Comparison of ENCODE assay signal across 23 cellular contexts in the genomic region with DNA sequence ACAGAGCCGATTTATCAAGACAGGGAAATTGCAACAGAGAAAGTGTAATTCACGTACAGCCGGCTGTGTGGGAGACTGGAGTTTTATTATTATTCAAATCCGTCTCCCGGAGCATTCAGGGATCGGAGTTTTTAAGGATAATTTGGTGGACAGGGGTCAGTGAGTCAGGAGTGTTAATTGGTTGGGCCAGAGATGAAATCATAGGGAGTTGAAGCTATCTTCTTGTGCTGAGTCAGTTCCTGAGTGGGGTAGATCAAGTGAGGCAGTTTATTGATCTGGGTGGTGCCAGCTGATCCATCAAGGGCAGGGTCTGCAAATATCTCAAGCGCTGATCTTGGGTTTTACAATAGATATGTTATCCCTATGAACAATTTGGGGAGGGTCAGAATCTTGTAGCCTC. TPM values are rescaled to one million over a fixed set of nuclear protein-coding genes. Genes with fewer than 3 reads are reported as not detected.
DNase-seq lines count a peak whose midpoint lies in the region; ATAC-seq, FAIRE-seq and TF ChIP-seq lines count a peak whose summit lies in the region.
"Had no signal": no experiment of that assay in that cellular context is flagged by ENCODE, and none has a peak within 500 bp of the region (broad histone marks: within the 10 kb centered on the region; RNA-seq: fewer than 3 reads in every experiment).

No MANE protein-coding gene starts in this region.

- ATAC-seq in HepG2, result no peak
- no peak for ATAC-seq in right lobe of liver
- no peak for ATAC-seq in K562
- ATAC-seq in GM19395 (IDR thresholded peaks at IDR 0.05; ENCODE audit: unreplicated experiment), result no peak
- ATAC-seq: CD8-positive, alpha-beta T cell; Right ventricle myocardium inferior had no signal

- TF ChIP-seq EP300 in HepG2 (IDR thresholded peaks at IDR 0.05; ENCODE audit: low read depth in 2 of 2, low read length in 2 of 2) (0 out of 4 replicates have a peak, but pooled peaks of 1 of the 2 experiments have one; percentile 5), HepG2 (CRISPR knock-in tag; IDR thresholded peaks at IDR 0.05; ENCODE audit: borderline replicate concordance) (no peak), K562 (IDR thresholded peaks at IDR 0.05; ENCODE audit: low read length) (no peak)

- no peak for TF ChIP-seq CTCF in HepG2 (CRISPR knock-in tag; IDR thresholded peaks at IDR 0.05)
- TF ChIP-seq CTCF in right lobe of liver (IDR thresholded peaks at IDR 0.05), result no peak
- no peak for TF ChIP-seq CTCF in K562 (IDR thresholded peaks at IDR 0.05 in 2 of 3, conservative IDR thresholded peaks at IDR 0.05 in 1 of 3; ENCODE audit: insufficient read depth in 2 of 3, low read depth in 1 of 3, low read length in 3 of 3)
- no peak for TF ChIP-seq CTCF in hepatocyte (IDR thresholded peaks at IDR 0.05; ENCODE audit: poor library complexity)

- H3K9ac ChIP-seq in HepG2 (ENCODE audit: insufficient read depth, low read depth, low read length) (no peak overlapping the region), K562 (ENCODE audit: insufficient read depth in 1 of 2, low read depth in 2 of 2, low read length in 2 of 2) (no peak overlapping the region)

- no peak overlapping the region for H2AFZ ChIP-seq in HepG2 (ENCODE audit: low read length)
- H2AFZ ChIP-seq in K562 (ENCODE audit: low read depth, low read length), result no peak overlapping the region
- H2AFZ ChIP-seq in hepatocyte, result no peak overlapping the region

- H4K20me1 ChIP-seq in HepG2 (ENCODE audit: insufficient read depth, low read length) (no peaks in the 10 kb centered on the region), K562 (replicated peaks; ENCODE audit: control insufficient read depth, insufficient read depth, low read length) (no peaks in the 10 kb centered on the region), hepatocyte (ENCODE audit: insufficient read depth, poor library complexity, severe bottlenecking) (no peaks in the 10 kb centered on the region)

- H3K9me2 ChIP-seq in hepatocyte (replicated peaks; ENCODE audit: insufficient read depth), result no peaks in the 10 kb centered on the region

- H3K9me1 ChIP-seq in K562 (ENCODE audit: control insufficient read depth, insufficient read depth, low read length), result no peaks in the 10 kb centered on the region

- TF ChIP-seq POLR2A in HepG2 (IDR thresholded peaks at IDR 0.05; ENCODE audit: insufficient read depth in 1 of 2, low read depth in 2 of 2, low read length in 2 of 2), result no peak
- no peak for TF ChIP-seq POLR2A in right lobe of liver (IDR thresholded peaks at IDR 0.05)
- no peak for TF ChIP-seq POLR2A in K562 (conservative IDR thresholded peaks at IDR 0.05)

- DNase-seq in HepG2 (ENCODE audit: low spot score) (no peak), right lobe of liver (no peak), K562 (ENCODE audit: extremely low read depth in 1 of 4, low spot score in 3 of 4) (no peak), kidney tubule cell (ENCODE audit: low spot score) (peak; percentile 38), NCI-H82 treated with DMSO at 0.1 percent for 48 hours (lab: John Stamatoyannopoulos, UW; ENCODE audit: unreplicated experiment) (no peak), hepatocyte (ENCODE audit: low spot score) (no peak)
- DNase-seq: 8988T; AML-193; C1 segment of cervical spinal cord; CD8-positive, alpha-beta T cell; DND-41; HFFc6; Kasumi-1; MG63; NCI-H1417; NCI-H1694 treated with DMSO at 0.1 percent for 48 hours; NCI-H2081 treated with DMSO at 0.1 percent for 48 hours; NCI-H2171 treated with DMSO at 0.1 percent for 48 hours; NCI-H526 had no signal

- no peaks in the 10 kb centered on the region for H3K27me3 ChIP-seq in HepG2 (ENCODE audit: control insufficient read depth in 1 of 2, insufficient read depth in 2 of 2, low read length in 2 of 2)
- no peaks in the 10 kb centered on the region for H3K27me3 ChIP-seq in right lobe of liver
- H3K27me3 ChIP-seq in K562 (ENCODE audit: control insufficient read depth in 2 of 2, insufficient read depth in 2 of 2, low read length in 2 of 2), result peaks cover 0 to 2% of the 10 kb centered on the region in 2 experiments; a peak in 1 of 5 replicates
- no peaks in the 10 kb centered on the region for H3K27me3 ChIP-seq in hepatocyte
- H3K27me3 ChIP-seq: MG63 had no signal

- H3K36me3 ChIP-seq in HepG2 (replicated peaks in 1 of 2; ENCODE audit: control insufficient read depth in 1 of 2, insufficient read depth in 2 of 2, low read length in 2 of 2) (no peaks in the 10 kb centered on the region), right lobe of liver (no peaks in the 10 kb centered on the region), K562 (ENCODE audit: control insufficient read depth, insufficient read depth, low read length) (no peaks in the 10 kb centered on the region), hepatocyte (replicated peaks; ENCODE audit: insufficient read depth, low read depth) (no peaks in the 10 kb centered on the region)
- H3K36me3 ChIP-seq: MG63 had no signal

- POLR2A ChIA-PET in HepG2 (lab: Yijun Ruan, JAX), result no interaction called here
- POLR2A ChIA-PET in K562 (lab: Yijun Ruan, JAX), result interaction anchor here (0.6 to 1.1 kb wide), 4 partner anchors 8 to 315 kb away, joined by 3 to 5 read pairs (median 3); no protein-coding TSS in a partner anchor

- H3K4me2 ChIP-seq in HepG2 (ENCODE audit: low read depth, low read length), result no peak overlapping the region
- H3K4me2 ChIP-seq in K562 (ENCODE audit: insufficient read depth, low read length), result no peak overlapping the region
- H3K4me2 ChIP-seq in hepatocyte, result no peak overlapping the region

- H3K9me3 ChIP-seq in HepG2 (ENCODE audit: low read length) (no peaks in the 10 kb centered on the region), right lobe of liver (no peaks in the 10 kb centered on the region), K562 (replicated peaks; ENCODE audit: control insufficient read depth, insufficient read depth, low read depth, low read length) (no peaks in the 10 kb centered on the region), hepatocyte (ENCODE audit: low read depth) (no peaks in the 10 kb centered on the region)
- H3K9me3 ChIP-seq: MG63 had no signal

- FAIRE-seq in HepG2 (lab: Jason Lieb, UNC) (no peak), K562 (lab: Jason Lieb, UNC) (no peak)
- FAIRE-seq: GM12891, H54 had no signal

- TF ChIP-seq RAD21 in HepG2 (CRISPR knock-in tag; IDR thresholded peaks at IDR 0.05) (no peak), K562 (CRISPR knock-in tag; conservative IDR thresholded peaks at IDR 0.05 in 1 of 2, IDR thresholded peaks at IDR 0.05 in 1 of 2) (no peak)

- H3K4me1 ChIP-seq in HepG2 (ENCODE audit: insufficient read depth, low read length) (peaks cover 96% of the 10 kb centered on the region), right lobe of liver (peaks cover 0 to 78% (median 19%) of the 10 kb centered on the region in 4 donors), K562 (replicated peaks in 1 of 2; ENCODE audit: control insufficient read depth in 2 of 2, insufficient read depth in 2 of 2, low read length in 2 of 2) (no peaks in the 10 kb centered on the region), hepatocyte (ENCODE audit: insufficient read depth) (peaks cover 5% of the 10 kb centered on the region)

- no peak overlapping the region for H3K27ac ChIP-seq in HepG2 (ENCODE audit: extremely low read length, insufficient read depth, low read length)
- no peak overlapping the region for H3K27ac ChIP-seq in right lobe of liver
- no peak overlapping the region for H3K27ac ChIP-seq in K562 (ENCODE audit: extremely low read depth, low read depth, low read length)
- no peak overlapping the region for H3K27ac ChIP-seq in hepatocyte

- 98% methylated on average over 7 of the region's 7 CpGs for WGBS in HepG2 (ENCODE audit: low lambda C conversion rate)
- 85% methylated on average over 6 of the region's 7 CpGs for WGBS in right lobe of liver (ENCODE audit: insufficient coverage, low coverage, low lambda C conversion rate, missing lambda C conversion rate)
- 24% methylated on average over 7 of the region's 7 CpGs for WGBS in K562 (ENCODE audit: insufficient coverage, low coverage, missing lambda C conversion rate)
- WGBS in hepatocyte (ENCODE audit: low lambda C conversion rate, missing lambda C conversion rate), result 74% methylated on average over 7 of the region's 7 CpGs

- no TSS peak for BruUV-seq in HepG2 (replicated peaks; lab: Mats Ljungman, UMichigan)
- no TSS peak for BruUV-seq in K562 (replicated peaks; lab: Mats Ljungman, UMichigan)

- intact Hi-C loops in HepG2 (cut with micrococcal nuclease; ENCODE audit: unreplicated experiment), result no loop called here
- intact Hi-C loops in right lobe of liver (cut with DNase I), result loop anchor here in 1 of 2 donors (10.0 kb wide), 1 partner anchor 310 kb away; no protein-coding TSS in a partner anchor
- intact Hi-C loops in K562 (cut with micrococcal nuclease), result no loop called here

- H3K4me3 ChIP-seq in HepG2 (replicated peaks in 1 of 3; ENCODE audit: insufficient read depth in 1 of 3, low read depth in 2 of 3, low read length in 3 of 3) (no peak overlapping the region), right lobe of liver (no peak overlapping the region), K562 (no peak overlapping the region), hepatocyte (no peak overlapping the region)
- H3K4me3 ChIP-seq: MG63 had no signal

- H3K79me2 ChIP-seq in HepG2 (ENCODE audit: insufficient read depth, low read length) (no peaks in the 10 kb centered on the region), K562 (ENCODE audit: control insufficient read depth, insufficient read depth, low read length) (no peaks in the 10 kb centered on the region), hepatocyte (no peaks in the 10 kb centered on the region)

- CTCF ChIA-PET in HepG2 (lab: Yijun Ruan, JAX; ENCODE audit: low intra/inter-chr PET ratio, low total read pairs) (no interaction called here), K562 (lab: Yijun Ruan, JAX; ENCODE audit: low intra/inter-chr PET ratio) (no interaction called here)

- in situ Hi-C loops in HepG2 (cut with HindIII; ENCODE audit: extremely low pct_ligation_motif_present, low pct_unique_long_range_greater_than_20kb), result no loop called here
- in situ Hi-C loops in K562 (cut with MboI), result no loop called here

RNA-seq across cellular contexts. Expression of a gene that starts 41.4 kb away (rescaled TPM):
- 0.22 and 0.28 TPM in 2 replicates for total RNA-seq in HepG2 (2016; rRNA removed; fragmentation: Illumina TruSeq; extraction: Trizol)
- 0.18 TPM in 1 of 2 replicates, not detected in the other for total RNA-seq in HepG2 (2016; cell fraction: cytosol; rRNA removed; fragmentation: Illumina TruSeq; extraction: Trizol; ENCODE audit: low read depth)
- total RNA-seq in HepG2 (2016; cell fraction: insoluble cytoplasmic fraction; rRNA removed; fragmentation: Illumina TruSeq; extraction: Trizol), result 0.07 and 0.30 TPM in 2 replicates
- total RNA-seq in HepG2 (2016; cell fraction: membrane; rRNA removed; fragmentation: Illumina TruSeq; extraction: Trizol), result 0.24 and 0.25 TPM in 2 replicates
- total RNA-seq in HepG2 (2016; cell fraction: nucleus; rRNA removed; fragmentation: Illumina TruSeq; extraction: Trizol), result 0.40 TPM in 1 of 2 replicates, not detected in the other
- polyA plus RNA-seq in HepG2 (2011; rRNA removed), result 0.30 and 0.50 TPM in 2 replicates
- 0.20 and 0.33 TPM in 2 replicates for polyA plus RNA-seq in HepG2 (2011; cell fraction: cytosol; rRNA removed)
- polyA plus RNA-seq in HepG2 (2011; cell fraction: nucleus; rRNA removed), result 0.11 and 0.16 TPM in 2 replicates
- 0.16 and 0.24 TPM in 2 replicates for polyA plus RNA-seq in HepG2 (2012)
- polyA plus RNA-seq in HepG2 (2016; cell fraction: cytosol; fragmentation: Illumina TruSeq; extraction: Trizol; ENCODE audit: low read depth), result 0.19 and 0.25 TPM in 2 replicates
- 0.12 and 0.22 TPM in 2 replicates for polyA plus RNA-seq in HepG2 (2016; cell fraction: insoluble cytoplasmic fraction; fragmentation: Illumina TruSeq; extraction: Trizol; ENCODE audit: low read depth)
- 0.35 and 0.46 TPM in 2 replicates for polyA plus RNA-seq in HepG2 (2016; cell fraction: membrane; fragmentation: Illumina TruSeq; extraction: Trizol; ENCODE audit: low read depth)
- 0.25 and 0.76 TPM in 2 replicates for polyA plus RNA-seq in HepG2 (2016; cell fraction: nucleus; fragmentation: Illumina TruSeq; extraction: Trizol; ENCODE audit: insufficient read depth, low read depth)
- polyA minus RNA-seq in HepG2 (2011; rRNA and poly(A)+ RNA removed; ENCODE audit: low replicate concordance), result 0.21 and 0.32 TPM in 2 replicates
- polyA minus RNA-seq in HepG2 (2011; cell fraction: cytosol; rRNA and poly(A)+ RNA removed), result 0.35 TPM in 1 of 2 replicates, not detected in the other
- polyA minus RNA-seq in HepG2 (2011; cell fraction: nucleus; rRNA and poly(A)+ RNA removed), result 0.25 and 0.52 TPM in 2 replicates
- total RNA-seq in right lobe of liver, result 1 to 10 TPM in 1 of 6 experiments, under 1 TPM in 5; 0.40 to 1.2 (median 0.87) TPM
- 2.2 and 2.9 TPM in 2 replicates for total RNA-seq in K562 (2011; cell fraction: chromatin; rRNA removed; ENCODE audit: low replicate concordance)
- 1.2 and 1.7 TPM in 2 replicates for total RNA-seq in K562 (2011; cell fraction: nucleolus; rRNA removed)
- 2.8 and 3.7 TPM in 2 replicates for total RNA-seq in K562 (2011; cell fraction: nucleoplasm; rRNA removed)
- 1.0 and 1.1 TPM in 2 replicates for total RNA-seq in K562 (2014; rRNA removed)
- 1.2 TPM in 2 replicates for total RNA-seq in K562 (2014; rRNA removed; fragmentation: Illumina TruSeq; extraction: Trizol)
- total RNA-seq in K562 (2015; rRNA removed; fragmentation: Illumina TruSeq; extraction: Trizol), result 0.87 and 0.91 TPM in 2 replicates
- total RNA-seq in K562 (2021), result 0.58 and 1.2 TPM in 2 replicates
- polyA plus RNA-seq in K562 (2011; rRNA removed), result 1.6 and 2.2 TPM in 2 replicates
- polyA plus RNA-seq in K562 (2011; cell fraction: cytosol; rRNA removed), result 0.94 and 1.4 TPM in 2 replicates
- polyA plus RNA-seq in K562 (2011; cell fraction: nucleus; rRNA removed), result 1.2 and 1.3 TPM in 2 replicates
- polyA plus RNA-seq in K562 (2012), result 0.62 and 0.89 TPM in 2 replicates
- polyA plus RNA-seq in K562 (2014; fragmentation: Illumina TruSeq; extraction: Trizol), result 0.93 and 1.2 TPM in 2 replicates
- polyA plus RNA-seq in K562 (2014; fragmentation: Nextera tagmentation; extraction: Ambion mirVana), result 1 to 10 TPM in 1 of 2 experiments, under 1 TPM in 1; 0.74 to 1.6 TPM
- 1.1 and 1.3 TPM in 2 replicates for polyA plus RNA-seq in K562 (2014; rRNA removed)
- polyA minus RNA-seq in K562 (2011; rRNA and poly(A)+ RNA removed), result 0.78 and 1.1 TPM in 2 replicates
- polyA minus RNA-seq in K562 (2011; cell fraction: cytosol; rRNA and poly(A)+ RNA removed), result not detected in 2 replicates
- polyA minus RNA-seq in K562 (2011; cell fraction: nucleus; rRNA and poly(A)+ RNA removed), result 0.89 and 0.94 TPM in 2 replicates
- total RNA-seq in hepatocyte, result 3.6 and 4.3 TPM in 2 replicates
- 3.6 and 5.2 TPM in 2 replicates for polyA plus RNA-seq in hepatocyte
- total RNA-seq: CD8-positive, alpha-beta T cell had no signal
